18 cellular contexts compared by ENCODE assay signal in the genomic region with DNA sequence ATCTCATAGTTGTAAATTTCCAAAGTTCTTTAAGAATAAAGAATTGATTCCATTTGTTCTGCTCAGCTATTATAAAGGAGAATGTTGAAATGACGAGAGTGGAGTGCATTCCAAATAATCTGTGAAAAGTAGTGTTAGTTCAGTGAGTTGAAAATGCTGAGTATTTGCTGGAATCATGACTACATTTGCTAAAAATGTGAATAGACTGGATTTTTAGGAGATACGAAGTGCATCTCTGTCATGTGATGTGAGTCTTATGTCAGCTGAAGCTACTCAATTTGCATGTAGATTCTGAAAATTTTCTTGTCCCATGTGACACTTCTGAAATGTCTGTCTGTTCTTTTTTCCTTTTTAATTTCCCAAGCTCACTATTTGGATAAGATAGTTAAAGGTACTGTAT.
"Had no signal": no experiment of that assay in that cellular context is flagged by ENCODE, and none has a peak within 500 bp of the region (broad histone marks: within the 10 kb centered on the region; RNA-seq: fewer than 3 reads in every experiment).

No MANE protein-coding gene starts in this region.

- H3K27ac Mint-ChIP-seq: activated naive CD4-positive, alpha-beta T cell treated with anti-CD3 and anti-CD28 coated beads, Interleukin-2, amount 50 U/mL, for 24 hours; immature natural killer cell; naive thymus-derived CD8-positive, alpha-beta T cell had no signal

- DNase-seq: activated gamma-delta T cell treated with Interleukin-2 at 50 U/mL for 16 hours; activated T-cell treated with anti-CD3 and anti-CD28 coated beads, Interleukin-2, amount 50 U/mL, for 1 hour; immature natural killer cell; kidney glomerular epithelial cell; left lung; naive thymus-derived CD8-positive, alpha-beta T cell; spleen; stimulated activated CD4-positive, alpha-beta T cell treated with anti-CD3 and anti-CD28 coated beads, Interleukin-4, amount 100 ng/mL, for 24 hours; stimulated activated naive CD4-positive, alpha-beta T cell treated with Interleukin-2 at 50 U/mL for 16 hours; T-helper 1 cell; T-helper 9 cell; thyroid gland had no signal

- H3K9me3 Mint-ChIP-seq: activated naive CD4-positive, alpha-beta T cell treated with anti-CD3 and anti-CD28 coated beads, Interleukin-2, amount 50 U/mL, for 24 hours; central memory CD8-positive, alpha-beta T cell; naive thymus-derived CD8-positive, alpha-beta T cell had no signal

- ATAC-seq: foreskin keratinocyte; left lung; naive thymus-derived CD8-positive, alpha-beta T cell; sciatic nerve had no signal

- H3K4me1 Mint-ChIP-seq: activated naive CD4-positive, alpha-beta T cell treated with anti-CD3 and anti-CD28 coated beads, Interleukin-2, amount 50 U/mL, for 24 hours; central memory CD8-positive, alpha-beta T cell; immature natural killer cell; naive thymus-derived CD8-positive, alpha-beta T cell had no signal

- H3K4me3 Mint-ChIP-seq: activated naive CD4-positive, alpha-beta T cell treated with anti-CD3 and anti-CD28 coated beads, Interleukin-2, amount 50 U/mL, for 24 hours; central memory CD8-positive, alpha-beta T cell; immature natural killer cell; naive thymus-derived CD8-positive, alpha-beta T cell had no signal

- H3K9me3 ChIP-seq: breast epithelium, esophagus muscularis mucosa, left lung, spleen, thyroid gland had no signal

- H3K36me3 Mint-ChIP-seq: activated naive CD4-positive, alpha-beta T cell treated with anti-CD3 and anti-CD28 coated beads, Interleukin-2, amount 50 U/mL, for 24 hours; immature natural killer cell; naive thymus-derived CD8-positive, alpha-beta T cell had no signal
